8 cellular contexts compared by ENCODE assay signal in genomic region chr14:94355191-94355794, GRCh38. TPM values are rescaled to one million over a fixed set of nuclear protein-coding genes. Genes with fewer than 3 reads are reported as not detected.
A peak's percentile ranks its signal among the peaks of the same experiment; 100 is the strongest.
DNase-seq lines count a peak whose midpoint lies in the region; ATAC-seq, FAIRE-seq and TF ChIP-seq lines count a peak whose summit lies in the region.

No MANE protein-coding gene starts in this region.

- intact Hi-C loops in pancreas (cut with DNase I) = no loop called here
- intact Hi-C loops in activated CD4-positive, alpha-beta T cell treated with anti-CD3 and anti-CD28 coated beads, Interleukin-2, amount 10 ng/mL, durations not matched to agents 24 days and 14 days (cut with micrococcal nuclease) = loop anchor here (5.0 kb wide), 1 partner anchor 132 kb away; no protein-coding TSS in a partner anchor

- no peak overlapping the region for H3K4me3 Mint-ChIP-seq in activated CD4-positive, alpha-beta T cell treated with anti-CD3 and anti-CD28 coated beads, Interleukin-2, amount 10 ng/mL, durations not matched to agents 24 days and 14 days

- peaks cover 33% of the 10 kb centered on the region for H3K27me3 Mint-ChIP-seq in activated CD4-positive, alpha-beta T cell treated with anti-CD3 and anti-CD28 coated beads, Interleukin-2, amount 10 ng/mL, durations not matched to agents 24 days and 14 days

- peaks cover 14% of the 10 kb centered on the region for H3K9me3 Mint-ChIP-seq in activated CD4-positive, alpha-beta T cell treated with anti-CD3 and anti-CD28 coated beads, Interleukin-2, amount 10 ng/mL, durations not matched to agents 24 days and 14 days

- H3K9me3 ChIP-seq in pancreas = no peaks in the 10 kb centered on the region

- H3K4me1 Mint-ChIP-seq in activated CD4-positive, alpha-beta T cell treated with anti-CD3 and anti-CD28 coated beads, Interleukin-2, amount 10 ng/mL, durations not matched to agents 24 days and 14 days = no peaks in the 10 kb centered on the region

- TF ChIP-seq CTCF in GM12865 (IDR thresholded peaks at IDR 0.05; ENCODE audit: insufficient read depth, low read depth, low read length, missing control alignments) = peak; percentile 0
- TF ChIP-seq CTCF in foreskin keratinocyte (conservative IDR thresholded peaks at IDR 0.05) = peak; percentile 67
- no peak for TF ChIP-seq CTCF in pancreas (IDR thresholded peaks at IDR 0.05)

- ATAC-seq in foreskin keratinocyte (peak; percentile 76), pancreas (peak in 3 of 4 donors; percentile 70 to 90 (median 84)), GM18505 (IDR thresholded peaks at IDR 0.05; ENCODE audit: unreplicated experiment) (no peak), GM19023 (IDR thresholded peaks at IDR 0.05; ENCODE audit: unreplicated experiment) (no peak)

- H3K27ac ChIP-seq in foreskin keratinocyte = no peak overlapping the region
- H3K27ac ChIP-seq in pancreas = no peak overlapping the region

- H3K4me1 ChIP-seq in foreskin keratinocyte (peaks cover 7% of the 10 kb centered on the region), pancreas (no peaks in the 10 kb centered on the region)

- no peak overlapping the region for H3K27ac Mint-ChIP-seq in activated CD4-positive, alpha-beta T cell treated with anti-CD3 and anti-CD28 coated beads, Interleukin-2, amount 10 ng/mL, durations not matched to agents 24 days and 14 days

- no peak for FAIRE-seq in pancreas (lab: Jason Lieb, UNC)

- no peaks in the 10 kb centered on the region for H3K36me3 ChIP-seq in pancreas

- H3K27me3 ChIP-seq in foreskin keratinocyte (no peaks in the 10 kb centered on the region), pancreas (no peaks in the 10 kb centered on the region)

- WGBS in pancreas, 2 donors = 11 to 13% methylated on average over 15 of the region's 15 CpGs

- DNase-seq in GM12865 (ENCODE audit: low read depth) (no peak), NCI-H526 (lab: John Stamatoyannopoulos, UW) (peak; percentile 45 to 76), foreskin keratinocyte (peak; percentile 36 to 37), pancreas (peak in 1 of 6 donors; percentile 26), NCI-H446 treated with DMSO at 0.1 percent for 48 hours (lab: John Stamatoyannopoulos, UW) (no peak)
- DNase-seq in activated CD4-positive, alpha-beta T cell treated with anti-CD3 and anti-CD28 coated beads, Interleukin-2, amount 10 ng/mL, durations not matched to agents 24 days and 14 days = no peak

- no peaks in the 10 kb centered on the region for H3K36me3 Mint-ChIP-seq in activated CD4-positive, alpha-beta T cell treated with anti-CD3 and anti-CD28 coated beads, Interleukin-2, amount 10 ng/mL, durations not matched to agents 24 days and 14 days (ENCODE audit: low read depth)

- no peak for TF ChIP-seq POLR2A in GM18505 (IDR thresholded peaks at IDR 0.05; ENCODE audit: borderline replicate concordance, extremely low read depth, insufficient read depth, insufficient read length)

- H3K4me3 ChIP-seq in GM12865 (ENCODE audit: low read depth, low read length) = no peak overlapping the region
- no peak overlapping the region for H3K4me3 ChIP-seq in pancreas

RNA-seq across cellular contexts. Expression of gene SERPINA2, which starts 11.2 kb away (rescaled TPM):
- total RNA-seq in foreskin keratinocyte (not detected in 2 replicates), pancreas (not detected)
- polyA plus RNA-seq in foreskin keratinocyte (not detected in 2 replicates), pancreas (not detected)
- not detected in 2 replicates for total RNA-seq in activated CD4-positive, alpha-beta T cell treated with anti-CD3 and anti-CD28 coated beads, Interleukin-2, amount 10 ng/mL, durations not matched to agents 24 days and 14 days

RNA-seq across cellular contexts. Expression of gene SERPINA6, which starts 32.2 kb away (rescaled TPM):
- total RNA-seq in foreskin keratinocyte = not detected in 2 replicates
- not detected in 2 replicates for polyA plus RNA-seq in foreskin keratinocyte
- 10 to 100 TPM in 3 of 6 donors, 1 to 10 TPM in 3; 5.2 to 17.4 (median 10.3) TPM for total RNA-seq in pancreas
- 10 to 100 TPM; 13.1 to 17.7 TPM for polyA plus RNA-seq in pancreas
- total RNA-seq in activated CD4-positive, alpha-beta T cell treated with anti-CD3 and anti-CD28 coated beads, Interleukin-2, amount 10 ng/mL, durations not matched to agents 24 days and 14 days = not detected in 2 replicates

RNA-seq across cellular contexts. Expression of gene SERPINA1, which starts 33.1 kb away (rescaled TPM):
- total RNA-seq in foreskin keratinocyte (0.14 and 0.20 TPM in 2 replicates), pancreas (100 to 1,000 TPM in 4 of 6 donors, 10 to 100 TPM in 2; 45.0 to 328 (median 170) TPM)
- polyA plus RNA-seq in foreskin keratinocyte (0.12 and 0.39 TPM in 2 replicates), pancreas (100 to 1,000 TPM in 1 of 2 donors, 10 to 100 TPM in 1; 45.7 to 246 TPM)
- total RNA-seq in activated CD4-positive, alpha-beta T cell treated with anti-CD3 and anti-CD28 coated beads, Interleukin-2, amount 10 ng/mL, durations not matched to agents 24 days and 14 days = 0.59 and 0.96 TPM in 2 replicates

Comparison
In these comparisons a context has a peak if more than half of its experiments do, and no peak if none do; other contexts are left out.
1. DNase-seq: peak in NCI-H526 (2 of 2) and foreskin keratinocyte (2 of 2); none in GM12865 (single experiment), activated CD4-positive, alpha-beta T cell treated with anti-CD3 and anti-CD28 coated beads, Interleukin-2, amount 10 ng/mL, durations not matched to agents 24 days and 14 days (single experiment) and NCI-H446 treated with DMSO at 0.1 percent for 48 hours (single experiment).
2. CTCF ChIP-seq: peak in GM12865 (single experiment) and foreskin keratinocyte (single experiment); none in pancreas (0 of 4).
3. ATAC-seq: peak in foreskin keratinocyte (single experiment) and pancreas (3 of 4); none in GM18505 (single experiment) and GM19023 (single experiment).
4. RNA of gene SERPINA1, which starts 33.1 kb away (total RNA-seq): 45.0 to 328 TPM in pancreas; 0.59 to 0.96 TPM in activated CD4-positive, alpha-beta T cell treated with anti-CD3 and anti-CD28 coated beads, Interleukin-2, amount 10 ng/mL, durations not matched to agents 24 days and 14 days and 0.14 to 0.20 TPM in foreskin keratinocyte; every median in the first group is over 10 times any median in the second.